28 cellular contexts compared by ENCODE assay signal in the genomic region with DNA sequence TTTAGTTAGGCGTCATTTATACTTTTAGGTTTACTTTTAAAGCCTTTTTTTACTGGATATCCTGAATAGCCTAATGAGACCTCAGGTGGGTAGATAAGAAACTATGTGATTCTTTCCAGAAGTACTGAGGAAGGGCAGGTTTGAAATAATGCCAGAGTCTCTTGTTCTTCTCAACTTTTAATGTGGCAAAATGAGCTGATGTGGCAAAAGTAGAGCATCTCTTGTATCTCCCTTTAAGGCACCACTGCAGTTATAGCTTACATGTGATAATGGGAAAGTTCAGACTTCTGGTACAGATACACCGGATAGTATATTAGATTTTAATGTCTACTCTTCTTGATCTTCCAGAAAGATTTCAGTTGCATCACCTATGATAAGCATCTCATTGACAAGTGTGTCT.
"Had no signal": no experiment of that assay in that cellular context is flagged by ENCODE, and none has a peak within 500 bp of the region (broad histone marks: within the 10 kb centered on the region; RNA-seq: fewer than 3 reads in every experiment).

No MANE protein-coding gene starts in this region.

- H3K9me3 ChIP-seq: ovary, spleen, suprapubic skin, testis, tibial artery, transverse colon, upper lobe of right lung, uterus had no signal

- H3K4me3 ChIP-seq: neural progenitor cell, ovary, psoas muscle, skin epidermis, smooth muscle cell, spleen, suprapubic skin, testis, tibial artery, transverse colon, upper lobe of right lung, uterus had no signal

- H3K9ac ChIP-seq: neural progenitor cell, parathyroid adenoma had no signal

- H2AFZ ChIP-seq: neural progenitor cell, parathyroid adenoma had no signal

- H3K4me2 ChIP-seq: neural progenitor cell, smooth muscle cell had no signal

- ATAC-seq: natural killer cell; psoas muscle; right cardiac atrium; sciatic nerve; stimulated activated memory B cell treated with anti-CD40 and anti-IgM and Interleukin-4, amounts not matched to agents 10 μg/mL and 1 μg/mL and 100 μg/mL, for 72 hours; stimulated activated naive CD8-positive, alpha-beta T cell treated with anti-CD3 and anti-CD28 coated beads, Interleukin-15, amount 100 ng/mL, for 72 hours; stimulated activated naive CD8-positive, alpha-beta T cell treated with anti-CD3 and anti-CD28 coated beads, Interleukin-15, Interleukin-2, amounts not matched to agents 100 U/mL and 50 U/mL, for 24 hours; upper lobe of right lung had no signal

- H3K27ac ChIP-seq: neural progenitor cell, ovary, parathyroid adenoma, psoas muscle, skin epidermis, spleen, suprapubic skin, testis, tibial artery, transverse colon, upper lobe of right lung, uterus had no signal

- H3K79me2 ChIP-seq: parathyroid adenoma had no signal

- H3K27me3 ChIP-seq: neural progenitor cell, ovary, spleen, suprapubic skin, testis, tibial artery, transverse colon, upper lobe of right lung, uterus had no signal

- H3K4me1 ChIP-seq: neural progenitor cell, parathyroid adenoma, psoas muscle, spleen, suprapubic skin, testis, tibial artery, transverse colon, upper lobe of right lung, uterus had no signal

- DNase-seq: natural killer cell; occipital lobe; ovary; posterior cingulate gyrus; psoas muscle; right cardiac atrium; spleen; stimulated activated CD4-positive, alpha-beta T cell treated with anti-CD3 and anti-CD28 coated beads, Interleukin-12 subunit alpha, Interleukin-12 subunit beta, amount 100 ng/mL, for 4 hours; stimulated activated CD4-positive, alpha-beta T cell treated with anti-CD3 and anti-CD28 coated beads, Interleukin-1b, Interleukin-23, amount 100 ng/mL, for 48 hours; stimulated activated CD4-positive, alpha-beta T cell treated with anti-CD3 and anti-CD28 coated beads, Interleukin-4, amount 100 ng/mL, for 1 hour; stimulated activated CD4-positive, alpha-beta T cell treated with anti-CD3 and anti-CD28 coated beads, Interleukin-4, amount 100 ng/mL, for 4 hours; stimulated activated CD8-positive, alpha-beta memory T cell treated with anti-CD3 and anti-CD28 coated beads, Interleukin-4, amount 100 ng/mL, for 48 hours; stimulated activated naive CD4-positive, alpha-beta T cell; stimulated activated naive CD8-positive, alpha-beta T cell treated with anti-CD3 and anti-CD28 coated beads, Interleukin-15, amount 100 ng/mL, for 72 hours; stimulated activated naive CD8-positive, alpha-beta T cell treated with anti-CD3 and anti-CD28 coated beads, Interleukin-15, Interleukin-2, amounts not matched to agents 100 U/mL and 50 U/mL, for 24 hours; substantia nigra; testis; tibial artery; transverse colon; upper lobe of right lung; uterus had no signal

- H3K36me3 ChIP-seq: neural progenitor cell, ovary, spleen, suprapubic skin, tibial artery, transverse colon, upper lobe of right lung, uterus had no signal
